Comparison of ENCODE assay signal across 2 cellular contexts in the genomic region with DNA sequence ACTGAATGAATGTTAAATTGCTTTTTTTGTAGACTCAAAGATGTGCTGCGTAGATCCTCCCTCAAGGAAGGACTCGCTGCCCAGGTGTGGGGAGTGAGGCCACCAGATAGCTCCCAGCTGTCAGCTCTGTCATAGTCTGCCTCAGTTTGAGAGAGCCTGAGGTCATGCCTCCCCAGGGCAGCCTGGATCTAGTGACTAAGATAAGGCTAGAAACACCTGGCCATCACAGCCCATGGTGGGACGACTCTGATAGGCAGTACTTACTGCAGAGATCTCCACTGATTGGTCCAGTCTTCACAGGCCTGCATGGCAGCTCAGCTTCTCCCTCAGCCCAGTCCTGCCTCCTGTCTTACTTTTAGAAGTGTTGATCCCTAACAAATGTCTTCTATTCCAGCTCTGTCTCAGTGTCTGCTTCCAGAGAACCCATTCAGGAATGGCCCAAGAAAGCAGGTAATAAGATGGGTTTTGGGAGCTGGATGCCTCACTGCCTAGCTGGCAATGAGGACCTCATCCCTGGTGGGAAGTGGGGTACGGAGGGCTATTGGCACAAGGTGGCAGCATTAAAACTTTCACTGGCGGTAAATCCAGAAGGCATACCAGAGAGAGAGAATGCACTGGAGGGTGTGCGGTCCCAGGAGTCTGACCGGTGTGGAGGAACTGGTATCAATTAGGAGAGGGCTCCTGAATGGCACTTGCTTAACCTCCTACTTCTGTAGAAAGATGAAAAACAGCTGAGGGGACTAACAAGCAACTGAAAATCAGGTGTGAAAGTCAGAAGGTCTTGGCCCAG.
TF ChIP-seq lines count a peak whose summit lies in the region.

No MANE protein-coding gene starts in this region.

TF ChIP-seq in SK-N-SH treated with all-trans-retinoic acid at 6 μM for 48 hours, 23 proteins besides CTCF, POLR2A, EP300 and RAD21:
- TF ChIP-seq, protein P1, sequence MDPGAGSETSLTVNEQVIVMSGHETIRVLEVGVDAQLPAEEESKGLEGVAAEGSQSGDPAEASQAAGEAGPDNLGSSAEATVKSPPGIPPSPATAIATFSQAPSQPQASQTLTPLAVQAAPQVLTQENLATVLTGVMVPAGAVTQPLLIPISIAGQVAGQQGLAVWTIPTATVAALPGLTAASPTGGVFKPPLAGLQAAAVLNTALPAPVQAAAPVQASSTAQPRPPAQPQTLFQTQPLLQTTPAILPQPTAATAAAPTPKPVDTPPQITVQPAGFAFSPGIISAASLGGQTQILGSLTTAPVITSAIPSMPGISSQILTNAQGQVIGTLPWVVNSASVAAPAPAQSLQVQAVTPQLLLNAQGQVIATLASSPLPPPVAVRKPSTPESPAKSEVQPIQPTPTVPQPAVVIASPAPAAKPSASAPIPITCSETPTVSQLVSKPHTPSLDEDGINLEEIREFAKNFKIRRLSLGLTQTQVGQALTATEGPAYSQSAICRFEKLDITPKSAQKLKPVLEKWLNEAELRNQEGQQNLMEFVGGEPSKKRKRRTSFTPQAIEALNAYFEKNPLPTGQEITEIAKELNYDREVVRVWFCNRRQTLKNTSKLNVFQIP (CRISPR knock-in tag; IDR thresholded peaks at IDR 0.05; ENCODE audit: borderline replicate concordance, low read depth), result no peak
- TF ChIP-seq RARB (CRISPR knock-in tag; IDR thresholded peaks at IDR 0.05), result no peak
- no peak for TF ChIP-seq ZFP30 (CRISPR knock-in tag; IDR thresholded peaks at IDR 0.05)
- no peak for TF ChIP-seq TCF4 (CRISPR knock-in tag; IDR thresholded peaks at IDR 0.05; ENCODE audit: borderline replicate concordance)
- no peak for TF ChIP-seq CSDC2 (CRISPR knock-in tag; IDR thresholded peaks at IDR 0.05)
- TF ChIP-seq TOX (CRISPR knock-in tag; IDR thresholded peaks at IDR 0.05; ENCODE audit: borderline replicate concordance), result no peak
- TF ChIP-seq ZNF565 (CRISPR knock-in tag; conservative IDR thresholded peaks at IDR 0.05; ENCODE audit: low read depth), result no peak
- no peak for TF ChIP-seq PPARA (CRISPR knock-in tag; IDR thresholded peaks at IDR 0.05; ENCODE audit: borderline replicate concordance)
- TF ChIP-seq, protein P2, sequence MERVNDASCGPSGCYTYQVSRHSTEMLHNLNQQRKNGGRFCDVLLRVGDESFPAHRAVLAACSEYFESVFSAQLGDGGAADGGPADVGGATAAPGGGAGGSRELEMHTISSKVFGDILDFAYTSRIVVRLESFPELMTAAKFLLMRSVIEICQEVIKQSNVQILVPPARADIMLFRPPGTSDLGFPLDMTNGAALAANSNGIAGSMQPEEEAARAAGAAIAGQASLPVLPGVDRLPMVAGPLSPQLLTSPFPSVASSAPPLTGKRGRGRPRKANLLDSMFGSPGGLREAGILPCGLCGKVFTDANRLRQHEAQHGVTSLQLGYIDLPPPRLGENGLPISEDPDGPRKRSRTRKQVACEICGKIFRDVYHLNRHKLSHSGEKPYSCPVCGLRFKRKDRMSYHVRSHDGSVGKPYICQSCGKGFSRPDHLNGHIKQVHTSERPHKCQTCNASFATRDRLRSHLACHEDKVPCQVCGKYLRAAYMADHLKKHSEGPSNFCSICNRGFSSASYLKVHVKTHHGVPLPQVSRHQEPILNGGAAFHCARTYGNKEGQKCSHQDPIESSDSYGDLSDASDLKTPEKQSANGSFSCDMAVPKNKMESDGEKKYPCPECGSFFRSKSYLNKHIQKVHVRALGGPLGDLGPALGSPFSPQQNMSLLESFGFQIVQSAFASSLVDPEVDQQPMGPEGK (CRISPR knock-in tag; IDR thresholded peaks at IDR 0.05; ENCODE audit: borderline replicate concordance), result no peak

TF ChIP-seq in SK-N-SH, 30 proteins besides CTCF, POLR2A, EP300 and RAD21:
- no peak for TF ChIP-seq TAF1 (IDR thresholded peaks at IDR 0.05; ENCODE audit: borderline replicate concordance, low read depth, low read length)
- TF ChIP-seq NRF1 (IDR thresholded peaks at IDR 0.05; ENCODE audit: low read depth, low read length), result no peak
- no peak for TF ChIP-seq POLR2AphosphoS5 (IDR thresholded peaks at IDR 0.05; ENCODE audit: low read depth, low read length)
- TF ChIP-seq, protein P3, sequence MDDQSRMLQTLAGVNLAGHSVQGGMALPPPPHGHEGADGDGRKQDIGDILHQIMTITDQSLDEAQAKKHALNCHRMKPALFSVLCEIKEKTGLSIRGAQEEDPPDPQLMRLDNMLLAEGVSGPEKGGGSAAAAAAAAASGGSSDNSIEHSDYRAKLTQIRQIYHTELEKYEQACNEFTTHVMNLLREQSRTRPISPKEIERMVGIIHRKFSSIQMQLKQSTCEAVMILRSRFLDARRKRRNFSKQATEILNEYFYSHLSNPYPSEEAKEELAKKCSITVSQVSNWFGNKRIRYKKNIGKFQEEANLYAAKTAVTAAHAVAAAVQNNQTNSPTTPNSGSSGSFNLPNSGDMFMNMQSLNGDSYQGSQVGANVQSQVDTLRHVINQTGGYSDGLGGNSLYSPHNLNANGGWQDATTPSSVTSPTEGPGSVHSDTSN (IDR thresholded peaks at IDR 0.05), result no peak
- TF ChIP-seq, protein P4, sequence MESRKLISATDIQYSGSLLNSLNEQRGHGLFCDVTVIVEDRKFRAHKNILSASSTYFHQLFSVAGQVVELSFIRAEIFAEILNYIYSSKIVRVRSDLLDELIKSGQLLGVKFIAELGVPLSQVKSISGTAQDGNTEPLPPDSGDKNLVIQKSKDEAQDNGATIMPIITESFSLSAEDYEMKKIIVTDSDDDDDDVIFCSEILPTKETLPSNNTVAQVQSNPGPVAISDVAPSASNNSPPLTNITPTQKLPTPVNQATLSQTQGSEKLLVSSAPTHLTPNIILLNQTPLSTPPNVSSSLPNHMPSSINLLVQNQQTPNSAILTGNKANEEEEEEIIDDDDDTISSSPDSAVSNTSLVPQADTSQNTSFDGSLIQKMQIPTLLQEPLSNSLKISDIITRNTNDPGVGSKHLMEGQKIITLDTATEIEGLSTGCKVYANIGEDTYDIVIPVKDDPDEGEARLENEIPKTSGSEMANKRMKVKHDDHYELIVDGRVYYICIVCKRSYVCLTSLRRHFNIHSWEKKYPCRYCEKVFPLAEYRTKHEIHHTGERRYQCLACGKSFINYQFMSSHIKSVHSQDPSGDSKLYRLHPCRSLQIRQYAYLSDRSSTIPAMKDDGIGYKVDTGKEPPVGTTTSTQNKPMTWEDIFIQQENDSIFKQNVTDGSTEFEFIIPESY (IDR thresholded peaks at IDR 0.05; ENCODE audit: borderline replicate concordance, low read depth), result no peak
- no peak for TF ChIP-seq RXRA (IDR thresholded peaks at IDR 0.05; ENCODE audit: borderline replicate concordance, low read depth)
- TF ChIP-seq, protein P5, sequence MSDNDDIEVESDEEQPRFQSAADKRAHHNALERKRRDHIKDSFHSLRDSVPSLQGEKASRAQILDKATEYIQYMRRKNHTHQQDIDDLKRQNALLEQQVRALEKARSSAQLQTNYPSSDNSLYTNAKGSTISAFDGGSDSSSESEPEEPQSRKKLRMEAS (IDR thresholded peaks at IDR 0.05; ENCODE audit: low read depth), result no peak
- no peak for TF ChIP-seq TCF12 (IDR thresholded peaks at IDR 0.05)
